11 cellular contexts compared by ENCODE assay signal in the genomic region with DNA sequence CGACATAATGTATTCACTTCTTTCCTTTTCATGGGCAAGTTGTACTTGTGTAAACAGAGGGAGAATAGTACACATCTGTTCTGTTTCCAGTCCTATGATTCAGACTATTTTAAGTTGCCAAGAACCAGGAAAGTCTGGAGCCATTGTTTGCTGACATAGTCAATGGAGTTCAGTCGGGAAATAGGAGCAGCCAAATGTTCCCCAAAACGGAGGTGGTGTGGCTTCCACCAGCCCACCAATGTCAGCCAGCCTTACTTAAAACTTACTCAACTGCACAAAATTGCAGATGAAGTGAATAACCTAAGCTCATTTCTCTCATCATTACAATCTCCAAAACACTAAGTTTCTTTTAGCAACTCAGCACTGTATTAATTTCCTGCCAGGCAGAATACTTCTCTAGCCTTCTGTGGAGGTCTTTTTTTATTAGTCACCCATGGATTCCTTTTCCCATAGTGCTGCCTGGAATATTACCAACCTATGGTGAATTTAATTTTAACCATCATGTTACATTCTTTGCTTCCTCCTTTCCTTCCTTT. TPM values are rescaled to one million over a fixed set of nuclear protein-coding genes. Genes with fewer than 3 reads are reported as not detected.
DNase-seq lines count a peak whose midpoint lies in the region; ATAC-seq lines count a peak whose summit lies in the region.
"Had no signal": no experiment of that assay in that cellular context is flagged by ENCODE, and none has a peak within 500 bp of the region (broad histone marks: within the 10 kb centered on the region; RNA-seq: fewer than 3 reads in every experiment).

No MANE protein-coding gene starts in this region.

- WGBS in right cardiac atrium: 30% methylated on average over 3 of the region's 3 CpGs

- H3K4me1 ChIP-seq in right cardiac atrium (ENCODE audit: control insufficient read depth, insufficient read depth, low read length): peaks cover 3% of the 10 kb centered on the region

- H3K27me3 ChIP-seq in right cardiac atrium (ENCODE audit: control insufficient read depth, insufficient read depth): no peaks in the 10 kb centered on the region

- DNase-seq in ELR (ENCODE audit: low read depth) (peak; percentile 43), astrocyte of the hippocampus (ENCODE audit: low read depth, low spot score) (peak; percentile 90), right cardiac atrium (peak; percentile 48 to 72 (median 72)), sciatic nerve (ENCODE audit: low spot score) (no peak), islet precursor cell (no peak), GF-D8 (lab: John Stamatoyannopoulos, UW) (no peak)
- no peak for DNase-seq in activated naive CD4-positive, alpha-beta T cell (lab: John Stamatoyannopoulos, UW)
- DNase-seq: activated CD4-positive, alpha-beta T cell treated with anti-CD3 and anti-CD28 coated beads, Interleukin-2, amount 50 U/mL, for 1 hour; cerebellar nuclear complex; RPMI8226 had no signal

- no peaks in the 10 kb centered on the region for H3K9me3 ChIP-seq in right cardiac atrium (ENCODE audit: control insufficient read depth, low read length)

- intact Hi-C loops in right cardiac atrium (cut with DNase I): loop anchor here in 1 of 4 donors (10.0 kb wide), 1 partner anchor 97 kb away; no protein-coding TSS in a partner anchor
- intact Hi-C loops in sciatic nerve (cut with DNase I): no loop called here

- ATAC-seq in right cardiac atrium (peak; percentile 97 to 99), sciatic nerve (peak; percentile 94), GM18873 (IDR thresholded peaks at IDR 0.05; ENCODE audit: low FRiP score, unreplicated experiment) (no peak)

- peak overlapping the region; percentile 62 for H3K27ac ChIP-seq in right cardiac atrium (ENCODE audit: low read length)

- H3K4me3 ChIP-seq in right cardiac atrium (ENCODE audit: low read length): no peak overlapping the region

RNA-seq across cellular contexts. Expression of a gene that starts 22.3 kb away (rescaled TPM):
- total RNA-seq in right cardiac atrium (not detected), sciatic nerve (not detected)
- polyA plus RNA-seq in right cardiac atrium: not detected

Comparison
In these comparisons a context has a peak if more than half of its experiments do, and no peak if none do; other contexts are left out.
1. DNase-seq: peak in ELR (single experiment), astrocyte of the hippocampus (single experiment) and right cardiac atrium (3 of 3); none in sciatic nerve (single experiment), islet precursor cell (single experiment), activated naive CD4-positive, alpha-beta T cell (0 of 4) and GF-D8 (single experiment).